Comparison of ENCODE assay signal across 10 cellular contexts in the genomic region with DNA sequence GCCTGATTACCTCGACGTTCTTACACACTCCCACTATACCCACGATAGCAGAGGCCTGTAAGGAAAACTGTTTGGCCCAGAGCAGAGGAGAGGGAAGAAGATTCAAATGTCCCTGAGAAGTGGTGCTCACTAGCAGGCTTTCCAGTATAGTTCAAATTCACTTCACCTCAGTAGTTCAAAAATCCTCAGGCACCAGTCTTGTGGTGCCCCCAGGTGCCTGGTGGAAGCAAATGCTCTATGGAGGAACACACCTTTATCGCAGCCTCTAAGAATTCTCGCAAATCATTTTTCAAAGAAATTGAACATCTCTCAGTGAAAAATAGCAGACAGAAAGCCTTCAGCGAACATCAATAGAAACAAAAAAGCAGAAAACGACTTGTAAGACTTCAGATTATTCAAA. TPM values are rescaled to one million over a fixed set of nuclear protein-coding genes. Genes with fewer than 3 reads are reported as not detected.
A peak's percentile ranks its signal among the peaks of the same experiment; 100 is the strongest.
DNase-seq lines count a peak whose midpoint lies in the region; ATAC-seq and TF ChIP-seq lines count a peak whose summit lies in the region.
"Had no signal": no experiment of that assay in that cellular context is flagged by ENCODE, and none has a peak within 500 bp of the region (broad histone marks: within the 10 kb centered on the region; RNA-seq: fewer than 3 reads in every experiment).

No MANE protein-coding gene starts in this region.

- no peak for ATAC-seq in stimulated activated naive B cell treated with anti-CD40 and anti-IgM and Interleukin-4, amounts not matched to agents 10 μg/mL and 1 μg/mL and 100 μg/mL, for 72 hours (replicated peaks)

- TF ChIP-seq CTCF in neural crest cell (conservative IDR thresholded peaks at IDR 0.05), result peak; percentile 54

- H3K4me1 Mint-ChIP-seq in neural crest cell, result no peaks in the 10 kb centered on the region
- H3K4me1 Mint-ChIP-seq in stimulated activated naive B cell treated with anti-CD40 and anti-IgM and Interleukin-4, amounts not matched to agents 10 μg/mL and 1 μg/mL and 100 μg/mL, for 72 hours, result peaks cover 0 to 2% of the 10 kb centered on the region in 2 donors

- peaks cover 5% of the 10 kb centered on the region for H3K9me3 Mint-ChIP-seq in neural crest cell
- peaks cover 0 to 1% of the 10 kb centered on the region in 2 donors for H3K9me3 Mint-ChIP-seq in stimulated activated naive B cell treated with anti-CD40 and anti-IgM and Interleukin-4, amounts not matched to agents 10 μg/mL and 1 μg/mL and 100 μg/mL, for 72 hours

- no peak overlapping the region for H3K27ac Mint-ChIP-seq in neural crest cell (ENCODE audit: unreplicated experiment)
- no peak overlapping the region for H3K27ac Mint-ChIP-seq in stimulated activated naive B cell treated with anti-CD40 and anti-IgM and Interleukin-4, amounts not matched to agents 10 μg/mL and 1 μg/mL and 100 μg/mL, for 72 hours
- H3K27ac Mint-ChIP-seq: CD14-positive monocyte, memory B cell had no signal

- H3K4me3 Mint-ChIP-seq in neural crest cell, result no peak overlapping the region
- no peak overlapping the region for H3K4me3 Mint-ChIP-seq in stimulated activated naive B cell treated with anti-CD40 and anti-IgM and Interleukin-4, amounts not matched to agents 10 μg/mL and 1 μg/mL and 100 μg/mL, for 72 hours
- H3K4me3 Mint-ChIP-seq: CD14-positive monocyte, memory B cell had no signal

- no peaks in the 10 kb centered on the region for H3K36me3 Mint-ChIP-seq in neural crest cell (ENCODE audit: low read depth)
- H3K36me3 Mint-ChIP-seq in stimulated activated naive B cell treated with anti-CD40 and anti-IgM and Interleukin-4, amounts not matched to agents 10 μg/mL and 1 μg/mL and 100 μg/mL, for 72 hours, result no peaks in the 10 kb centered on the region
- H3K36me3 Mint-ChIP-seq: CD14-positive monocyte, memory B cell had no signal

- H3K27me3 Mint-ChIP-seq in neural crest cell (ENCODE audit: low read depth), result no peaks in the 10 kb centered on the region
- H3K27me3 Mint-ChIP-seq in stimulated activated naive B cell treated with anti-CD40 and anti-IgM and Interleukin-4, amounts not matched to agents 10 μg/mL and 1 μg/mL and 100 μg/mL, for 72 hours, result peaks cover 0 to 4% of the 10 kb centered on the region in 2 donors
- H3K27me3 Mint-ChIP-seq: memory B cell had no signal

- DNase-seq in NCI-H2029 treated with DMSO at 0.1 percent for 48 hours (lab: John Stamatoyannopoulos, UW), result peak; percentile 3
- no peak for DNase-seq in NCI-H2029 (lab: John Stamatoyannopoulos, UW)
- DNase-seq in NCI-H1105 treated with DMSO at 0.1 percent for 48 hours (lab: John Stamatoyannopoulos, UW), result peak; percentile 59
- peak; percentile 57 for DNase-seq in cerebellum (ENCODE audit: low spot score)
- DNase-seq in neural crest cell (ENCODE audit: low read depth, low spot score), result no peak
- DNase-seq in retina, result no peak
- DNase-seq in AG08395 (ENCODE audit: low spot score), result no peak
- DNase-seq in stimulated activated naive B cell treated with anti-CD40 and anti-IgM and Interleukin-4, amounts not matched to agents 10 μg/mL and 1 μg/mL and 100 μg/mL, for 72 hours, result no peak

RNA-seq across cellular contexts. Expression of a gene that starts 12.2 kb away (rescaled TPM):
- total RNA-seq in cerebellum (28.9 TPM), neural crest cell (17.8 and 18.3 TPM in 2 replicates)

Comparison
In these comparisons a context has a peak if more than half of its experiments do, and no peak if none do; other contexts are left out.
1. DNase-seq: peak in NCI-H2029 treated with DMSO at 0.1 percent for 48 hours (single experiment), NCI-H1105 treated with DMSO at 0.1 percent for 48 hours (single experiment) and cerebellum (single experiment); none in NCI-H2029 (single experiment), neural crest cell (single experiment), retina (single experiment), AG08395 (single experiment) and stimulated activated naive B cell treated with anti-CD40 and anti-IgM and Interleukin-4, amounts not matched to agents 10 μg/mL and 1 μg/mL and 100 μg/mL, for 72 hours (single experiment).